Comparison of ENCODE assay signal across 6 cellular contexts in the genomic region with DNA sequence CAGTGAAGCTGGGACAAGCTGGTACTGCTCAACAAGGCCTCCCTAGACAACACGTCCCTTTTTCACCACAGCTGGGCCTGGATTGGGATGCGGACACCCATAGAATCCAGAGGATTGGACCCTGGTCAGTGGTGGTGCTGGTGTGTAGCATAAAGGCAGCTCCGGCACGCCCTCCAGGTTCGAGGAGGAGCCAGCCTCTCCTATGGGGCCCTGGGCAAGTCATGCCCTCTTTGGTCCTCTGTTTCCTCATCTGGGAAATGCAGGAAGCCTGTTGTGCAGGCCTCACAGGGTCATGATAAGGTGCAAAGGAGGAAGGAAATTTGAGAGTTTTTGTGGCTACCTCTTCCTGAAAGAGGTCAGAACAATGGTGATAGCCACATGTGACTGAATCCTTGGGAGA.
"Had no signal": no experiment of that assay in that cellular context is flagged by ENCODE, and none has a peak within 500 bp of the region (broad histone marks: within the 10 kb centered on the region; RNA-seq: fewer than 3 reads in every experiment).

No MANE protein-coding gene starts in this region.

- H3K4me3 ChIP-seq: GM23338, K562 had no signal

- DNase-seq: H9, HCEC 1CT, IMR-90, KG1 had no signal

- ATAC-seq: GM23338, K562 had no signal
